Comparison of ENCODE assay signal across 8 cellular contexts in genomic region chr4:37889849-37890500, GRCh38. TPM values are rescaled to one million over a fixed set of nuclear protein-coding genes. Genes with fewer than 3 reads are reported as not detected.
DNase-seq lines count a peak whose midpoint lies in the region; ATAC-seq and TF ChIP-seq lines count a peak whose summit lies in the region.

No MANE protein-coding gene starts in this region.

- H3K9me3 Mint-ChIP-seq in WTC11 (no peaks in the 10 kb centered on the region), glutamatergic neuron (ENCODE audit: unreplicated experiment) (peaks cover 2% of the 10 kb centered on the region), osteocyte (ENCODE audit: unreplicated experiment) (no peaks in the 10 kb centered on the region)

- no peak overlapping the region for H3K27ac Mint-ChIP-seq in WTC11
- no peak overlapping the region for H3K27ac Mint-ChIP-seq in glutamatergic neuron (ENCODE audit: unreplicated experiment)
- no peak overlapping the region for H3K27ac Mint-ChIP-seq in osteocyte (ENCODE audit: unreplicated experiment)

- POLR2A ChIA-PET in WTC11 (lab: Charles Lee) = no interaction called here

- no peak for TF ChIP-seq CTCF in WTC11 (IDR thresholded peaks at IDR 0.05)
- no peak for TF ChIP-seq CTCF in glutamatergic neuron (IDR thresholded peaks at IDR 0.05; ENCODE audit: partially characterized antibody, unreplicated experiment)
- no peak for TF ChIP-seq CTCF in osteocyte (IDR thresholded peaks at IDR 0.05)

- ATAC-seq in WTC11 = peak; percentile 53
- ATAC-seq in HG03280 (IDR thresholded peaks at IDR 0.05; ENCODE audit: unreplicated experiment) = no peak
- no peak for ATAC-seq in GM18868 (IDR thresholded peaks at IDR 0.05; ENCODE audit: unreplicated experiment)

- no peaks in the 10 kb centered on the region for H3K36me3 Mint-ChIP-seq in WTC11
- no peaks in the 10 kb centered on the region for H3K36me3 Mint-ChIP-seq in glutamatergic neuron (ENCODE audit: unreplicated experiment)
- H3K36me3 Mint-ChIP-seq in osteocyte (ENCODE audit: unreplicated experiment) = no peaks in the 10 kb centered on the region

- peaks cover 59% of the 10 kb centered on the region for H3K27me3 Mint-ChIP-seq in WTC11 (ENCODE audit: low read depth)
- H3K27me3 Mint-ChIP-seq in glutamatergic neuron (ENCODE audit: unreplicated experiment) = peaks cover 21% of the 10 kb centered on the region
- peaks cover 39% of the 10 kb centered on the region for H3K27me3 Mint-ChIP-seq in osteocyte (ENCODE audit: unreplicated experiment)

- H3K4me3 Mint-ChIP-seq in WTC11 (peak overlapping the region; percentile 76), glutamatergic neuron (ENCODE audit: unreplicated experiment) (peak overlapping the region; percentile 77), osteocyte (ENCODE audit: unreplicated experiment) (peak overlapping the region; percentile 71)

- CTCF ChIA-PET in WTC11 (lab: Charles Lee) = no interaction called here

- H3K4me1 Mint-ChIP-seq in WTC11 (peaks cover 15% of the 10 kb centered on the region), glutamatergic neuron (ENCODE audit: low read depth, unreplicated experiment) (no peaks in the 10 kb centered on the region), osteocyte (ENCODE audit: unreplicated experiment) (peaks cover 11% of the 10 kb centered on the region)

- peak; percentile 14 for DNase-seq in EL
- DNase-seq in WTC11 (ENCODE audit: low spot score) = peak; percentile 35
- DNase-seq in glutamatergic neuron = no peak
- DNase-seq in osteocyte (ENCODE audit: extremely low spot score, unreplicated experiment) = no peak
- DNase-seq in stimulated activated CD4-positive, alpha-beta T cell treated with anti-CD3 and anti-CD28 coated beads, Interleukin-2, amount 100 ng/mL, for 48 hours = no peak
- no peak for DNase-seq in HPDE6-E6E7 (ENCODE audit: extremely low spot score)

TF ChIP-seq in WTC11, 78 proteins besides CTCF, POLR2A, EP300 and RAD21:
- TF ChIP-seq ELF4 (CRISPR knock-in tag; IDR thresholded peaks at IDR 0.05; ENCODE audit: low read depth) (no peak), SP1 (CRISPR knock-in tag; conservative IDR thresholded peaks at IDR 0.05) (no peak), ETV6 (CRISPR knock-in tag; IDR thresholded peaks at IDR 0.05) (no peak), ZNF263 (CRISPR knock-in tag; IDR thresholded peaks at IDR 0.05; ENCODE audit: low read depth) (no peak), E2F5 (CRISPR knock-in tag; IDR thresholded peaks at IDR 0.05) (no peak), PRDM15 (CRISPR knock-in tag; IDR thresholded peaks at IDR 0.05) (0 out of 2 replicates have a peak, but pooled peaks have one; percentile 23), IRF2 (CRISPR knock-in tag; IDR thresholded peaks at IDR 0.05; ENCODE audit: borderline replicate concordance, low read depth) (no peak), NR3C1 (CRISPR knock-in tag; conservative IDR thresholded peaks at IDR 0.05; ENCODE audit: low read depth) (no peak), NFE2L1 (CRISPR knock-in tag; IDR thresholded peaks at IDR 0.05) (no peak), ZNF138 (CRISPR knock-in tag; conservative IDR thresholded peaks at IDR 0.05) (no peak), MAX (CRISPR knock-in tag; IDR thresholded peaks at IDR 0.05) (0 out of 2 replicates have a peak, but pooled peaks have one; percentile 38)

RNA-seq across cellular contexts. Expression of gene TBC1D1, which starts 0.9 kb away (rescaled TPM):
- total RNA-seq in WTC11 (2021) (134 to 151 TPM (median 142 TPM) in 3 replicates), glutamatergic neuron (ENCODE audit: unreplicated experiment) (106 TPM), osteocyte (46.2 and 46.9 TPM in 2 replicates)

Comparison
In these comparisons a context has a peak if more than half of its experiments do, and no peak if none do; other contexts are left out.
1. DNase-seq: peak in EL (single experiment) and WTC11 (single experiment); none in glutamatergic neuron (single experiment), osteocyte (single experiment), stimulated activated CD4-positive, alpha-beta T cell treated with anti-CD3 and anti-CD28 coated beads, Interleukin-2, amount 100 ng/mL, for 48 hours (0 of 2) and HPDE6-E6E7 (single experiment).
2. Peak in every context shown above with its lines, with median percentiles within 50 percentile points of each other: H3K4me3 Mint-ChIP-seq.